ENCODE assay signal across 8 cellular contexts in genomic region chr11:63840356-63841060, GRCh38. TPM values are rescaled to one million over a fixed set of nuclear protein-coding genes. Genes with fewer than 3 reads are reported as not detected.
DNase-seq lines count a peak whose midpoint lies in the region; ATAC-seq, FAIRE-seq and TF ChIP-seq lines count a peak whose summit lies in the region.

No MANE protein-coding gene starts in this region.

- no peak for TF ChIP-seq EP300 in sigmoid colon (IDR thresholded peaks at IDR 0.05)

- H3K4me3 ChIP-seq in SK-N-MC: peak overlapping the region; percentile 87
- peak overlapping the region; percentile 58 to 95 (median 70) for H3K4me3 ChIP-seq in fibroblast of lung (replicated peaks in 1 of 4; ENCODE audit: control extremely low read depth in 1 of 4, insufficient read depth in 1 of 4, low read depth in 3 of 4, low read length in 4 of 4)
- peak overlapping the region; percentile 71 to 95 (median 88) for H3K4me3 ChIP-seq in sigmoid colon

- no peak for TF ChIP-seq CTCF in fibroblast of lung (conservative IDR thresholded peaks at IDR 0.05 in 1 of 2, IDR thresholded peaks at IDR 0.05 in 1 of 2; ENCODE audit: low read depth in 1 of 2, low read length in 2 of 2)
- TF ChIP-seq CTCF in sigmoid colon (IDR thresholded peaks at IDR 0.05): no peak

- FAIRE-seq in GM12891 (lab: Jason Lieb, UNC): no peak

- H3K27ac ChIP-seq in SK-N-MC (no peak overlapping the region), fibroblast of lung (ENCODE audit: insufficient read depth, low read length) (peak overlapping the region; percentile 21), sigmoid colon (peak overlapping the region; percentile 83 to 92 (median 87))

- H3K9me3 ChIP-seq in SK-N-MC (ENCODE audit: low read depth, low read length) (no peaks in the 10 kb centered on the region), fibroblast of lung (ENCODE audit: control insufficient read depth, insufficient read depth, low read depth, low read length) (no peaks in the 10 kb centered on the region), sigmoid colon (no peaks in the 10 kb centered on the region)

- H3K36me3 ChIP-seq in SK-N-MC (ENCODE audit: insufficient read depth, low read length) (peaks cover 20% of the 10 kb centered on the region), fibroblast of lung (ENCODE audit: control insufficient read depth, insufficient read depth, low read length) (no peaks in the 10 kb centered on the region), sigmoid colon (peaks cover 0 to 20% (median 4%) of the 10 kb centered on the region in 4 donors)

- 2 to 6% methylated on average over 13 of the region's 13 CpGs for WGBS in sigmoid colon, 2 donors

- H3K9ac ChIP-seq in SK-N-MC (ENCODE audit: insufficient read length) (peak overlapping the region; percentile 93), fibroblast of lung (ENCODE audit: insufficient read depth, low read length) (no peak overlapping the region)

- H4K20me1 ChIP-seq in fibroblast of lung (ENCODE audit: control insufficient read depth, extremely low read depth, insufficient read depth, low read length): no peaks in the 10 kb centered on the region

- H3K4me2 ChIP-seq in fibroblast of lung (ENCODE audit: extremely low read depth, insufficient read depth, low read length): peak overlapping the region; percentile 100

- H2AFZ ChIP-seq in fibroblast of lung (ENCODE audit: low read length): no peak overlapping the region

- intact Hi-C loops in sigmoid colon (cut with DNase I): no loop called here

- ATAC-seq in HG02973 (IDR thresholded peaks at IDR 0.05; ENCODE audit: unreplicated experiment) (no peak), HG03439 (IDR thresholded peaks at IDR 0.05; ENCODE audit: unreplicated experiment) (no peak)

- H3K79me2 ChIP-seq in fibroblast of lung (ENCODE audit: control insufficient read depth, insufficient read depth, low read length): peaks cover 55% of the 10 kb centered on the region

- H3K27me3 ChIP-seq in fibroblast of lung (ENCODE audit: control insufficient read depth, insufficient read depth, low read length): no peaks in the 10 kb centered on the region
- no peaks in the 10 kb centered on the region for H3K27me3 ChIP-seq in sigmoid colon

- DNase-seq in GM12891 (ENCODE audit: insufficient read length, low spot score) (no peak), SK-N-MC (ENCODE audit: low read depth, low spot score) (no peak), fibroblast of lung (ENCODE audit: low read depth in 2 of 2) (no peak), sigmoid colon (no peak), germinal center (ENCODE audit: low spot score) (no peak)
- no peak for DNase-seq in stimulated activated CD4-positive, alpha-beta T cell treated with anti-CD3 and anti-CD28 coated beads, Interleukin-4, amount 100 ng/mL, for 1 hour

- H3K4me1 ChIP-seq in fibroblast of lung (ENCODE audit: control insufficient read depth, extremely low read depth, insufficient read depth, low read length): peaks cover 20% of the 10 kb centered on the region
- peaks cover 0 to 66% (median 62%) of the 10 kb centered on the region in 4 donors for H3K4me1 ChIP-seq in sigmoid colon

- TF ChIP-seq POLR2A in GM12891 (IDR thresholded peaks at IDR 0.05; ENCODE audit: low read depth, low read length) (no peak), sigmoid colon (IDR thresholded peaks at IDR 0.05) (no peak)

TF ChIP-seq in GM12891, 5 proteins besides CTCF, POLR2A, EP300 and RAD21:
- 0 out of 2 replicates have a peak, but pooled peaks have one; percentile 13 for TF ChIP-seq SPI1 (IDR thresholded peaks at IDR 0.05; ENCODE audit: low read depth, low read length)
- TF ChIP-seq TAF1 (IDR thresholded peaks at IDR 0.05; ENCODE audit: low read depth, low read length): no peak
- TF ChIP-seq POLR2AphosphoS5 (IDR thresholded peaks at IDR 0.05; ENCODE audit: low read depth, low read length): no peak
- TF ChIP-seq PAX5 (IDR thresholded peaks at IDR 0.05; ENCODE audit: insufficient read depth, low read length, severe bottlenecking): no peak

RNA-seq across cellular contexts. Expression of gene MARK2, which starts 1.6 kb away (rescaled TPM):
- polyA plus RNA-seq in GM12891 (2012; ENCODE audit: low read depth, missing spikeins): 10.9 TPM
- total RNA-seq in fibroblast of lung: 5.4 and 6.4 TPM in 2 replicates
- 12.3 and 16.8 TPM in 2 replicates for polyA plus RNA-seq in fibroblast of lung
- 10.2 and 13.6 TPM in 2 replicates for polyA plus RNA-seq in fibroblast of lung (2012)
- polyA minus RNA-seq in fibroblast of lung (ENCODE audit: low replicate concordance): 6.4 and 13.5 TPM in 2 replicates
- 10 to 100 TPM; 14.3 to 24.6 (median 18.2) TPM for total RNA-seq in sigmoid colon
- polyA plus RNA-seq in sigmoid colon: 10 to 100 TPM; 25.8 to 49.3 (median 44.2) TPM

RNA-seq across cellular contexts. Expression of gene SPINDOC, which starts 27.3 kb away (rescaled TPM):
- polyA plus RNA-seq in GM12891 (2012; ENCODE audit: low read depth, missing spikeins): 17.0 TPM
- total RNA-seq in fibroblast of lung (10.7 and 10.8 TPM in 2 replicates), sigmoid colon (10 to 100 TPM; 12.2 to 15.2 (median 14.1) TPM)
- polyA plus RNA-seq in fibroblast of lung (10.9 and 13.9 TPM in 2 replicates), sigmoid colon (10 to 100 TPM in 1 of 3 donors, 1 to 10 TPM in 2; 4.6 to 11.7 (median 4.8) TPM)
- polyA plus RNA-seq in fibroblast of lung (2012): 15.7 and 22.1 TPM in 2 replicates
- polyA minus RNA-seq in fibroblast of lung (ENCODE audit: low replicate concordance): 8.2 and 8.9 TPM in 2 replicates
